Comparison of ENCODE assay signal across 8 cellular contexts in genomic region chr7:120725376-120726039, GRCh38.
DNase-seq lines count a peak whose midpoint lies in the region; ATAC-seq and TF ChIP-seq lines count a peak whose summit lies in the region.

No MANE protein-coding gene starts in this region.

- DNase-seq in CD4-positive, alpha-beta T cell: no peak
- DNase-seq in NCI-H82 (lab: John Stamatoyannopoulos, UW): peak; percentile 77
- DNase-seq in dedifferentiated amniotic fluid mesenchymal stem cell (ENCODE audit: extremely low spot score): peak; percentile 48
- DNase-seq in stimulated activated CD4-positive, alpha-beta T cell treated with anti-CD3 and anti-CD28 coated beads, Interleukin-2, amount 100 ng/mL, for 48 hours: no peak

- no peaks in the 10 kb centered on the region for H3K36me3 ChIP-seq in neuron (ENCODE audit: insufficient read depth, low read length)

- H3K9me3 ChIP-seq in CD4-positive, alpha-beta T cell (ENCODE audit: control insufficient read depth, low read length): no peaks in the 10 kb centered on the region
- H3K9me3 ChIP-seq in neuron (ENCODE audit: low read length): no peaks in the 10 kb centered on the region

- H3K27me3 ChIP-seq in CD4-positive, alpha-beta T cell (ENCODE audit: control insufficient read depth, insufficient read depth, low read length): no peaks in the 10 kb centered on the region
- H3K27me3 ChIP-seq in neuron (ENCODE audit: insufficient read depth, low read length): no peaks in the 10 kb centered on the region

- TF ChIP-seq CTCF in CD4-positive, alpha-beta T cell (IDR thresholded peaks at IDR 0.05): peak; percentile 14

- intact Hi-C loops in CD4-positive, alpha-beta T cell (cut with DNase I, micrococcal nuclease): no loop called here

- CTCF ChIA-PET in CD4-positive, alpha-beta T cell (lab: Charles Lee): no interaction called here

- peak overlapping the region; percentile 26 for H3K4me3 ChIP-seq in neuron (ENCODE audit: low read length)

- no peaks in the 10 kb centered on the region for H3K36me3 Mint-ChIP-seq in CD4-positive, alpha-beta T cell (ENCODE audit: low read depth)
- H3K36me3 Mint-ChIP-seq in activated T-helper 17 cell treated with anti-CD3 and anti-CD28 coated beads, Interleukin-2, amount 50 U/mL, for 72 hours (ENCODE audit: low read depth): no peaks in the 10 kb centered on the region

- no peaks in the 10 kb centered on the region for H3K4me1 Mint-ChIP-seq in CD4-positive, alpha-beta T cell (ENCODE audit: low read depth)
- no peaks in the 10 kb centered on the region for H3K4me1 Mint-ChIP-seq in activated T-helper 17 cell treated with anti-CD3 and anti-CD28 coated beads, Interleukin-2, amount 50 U/mL, for 72 hours

- no peak for ATAC-seq in CD4-positive, alpha-beta T cell (ENCODE audit: poor library complexity)
- peak; percentile 37 for ATAC-seq in HG02885 (IDR thresholded peaks at IDR 0.05; ENCODE audit: poor library complexity, unreplicated experiment)
- ATAC-seq in activated T-helper 17 cell treated with anti-CD3 and anti-CD28 coated beads, Interleukin-2, amount 50 U/mL, for 72 hours (replicated peaks): no peak
- no peak for ATAC-seq in GM19328 (IDR thresholded peaks at IDR 0.05; ENCODE audit: unreplicated experiment)

- peak overlapping the region; percentile 40 for H2AFZ ChIP-seq in neuron (ENCODE audit: low read depth, low read length)

- no peak overlapping the region for H3K27ac ChIP-seq in CD4-positive, alpha-beta T cell (ENCODE audit: low read depth, low read length)

- no peak overlapping the region for H3K27ac Mint-ChIP-seq in CD4-positive, alpha-beta T cell
- no peak overlapping the region for H3K27ac Mint-ChIP-seq in activated T-helper 17 cell treated with anti-CD3 and anti-CD28 coated beads, Interleukin-2, amount 50 U/mL, for 72 hours

- H3K4me1 ChIP-seq in neuron (ENCODE audit: insufficient read depth, low read length): peaks cover 20% of the 10 kb centered on the region

- POLR2A ChIA-PET in CD4-positive, alpha-beta T cell (lab: Charles Lee): no interaction called here

- no peak overlapping the region for H3K4me3 Mint-ChIP-seq in CD4-positive, alpha-beta T cell
- no peak overlapping the region for H3K4me3 Mint-ChIP-seq in activated T-helper 17 cell treated with anti-CD3 and anti-CD28 coated beads, Interleukin-2, amount 50 U/mL, for 72 hours

- H3K9me3 Mint-ChIP-seq in CD4-positive, alpha-beta T cell: no peaks in the 10 kb centered on the region
- no peaks in the 10 kb centered on the region for H3K9me3 Mint-ChIP-seq in activated T-helper 17 cell treated with anti-CD3 and anti-CD28 coated beads, Interleukin-2, amount 50 U/mL, for 72 hours

- no peaks in the 10 kb centered on the region for H3K27me3 Mint-ChIP-seq in CD4-positive, alpha-beta T cell
- H3K27me3 Mint-ChIP-seq in activated T-helper 17 cell treated with anti-CD3 and anti-CD28 coated beads, Interleukin-2, amount 50 U/mL, for 72 hours: peaks cover 11% of the 10 kb centered on the region

Comparison
In these comparisons a context has a peak if more than half of its experiments do, and no peak if none do; other contexts are left out.
1. DNase-seq: peak in NCI-H82 (single experiment) and dedifferentiated amniotic fluid mesenchymal stem cell (single experiment); none in CD4-positive, alpha-beta T cell (0 of 10) and stimulated activated CD4-positive, alpha-beta T cell treated with anti-CD3 and anti-CD28 coated beads, Interleukin-2, amount 100 ng/mL, for 48 hours (0 of 2).